ENCODE assay signal across 21 cellular contexts in genomic region chr10:72598769-72599701, GRCh38.
"Had no signal": no experiment of that assay in that cellular context is flagged by ENCODE, and none has a peak within 500 bp of the region (broad histone marks: within the 10 kb centered on the region; RNA-seq: fewer than 3 reads in every experiment).

No MANE protein-coding gene starts in this region.

- ATAC-seq: gastroesophageal sphincter; heart right ventricle; left lung; mucosa of descending colon; naive thymus-derived CD8-positive, alpha-beta T cell had no signal

- H3K27me3 ChIP-seq: brain microvascular endothelial cell, gastroesophageal sphincter, heart right ventricle, left lung, right atrium auricular region had no signal

- DNase-seq: activated CD4-positive, CD25-positive, alpha-beta regulatory T cell treated with anti-CD3 and anti-CD28 coated beads, Interleukin-2, amount 50 U/mL, for 72 hours; activated naive CD4-positive, alpha-beta T cell; activated naive CD8-positive, alpha-beta T cell treated with anti-CD3 and anti-CD28 coated beads, Interleukin-2, amount 10 ng/mL, durations not matched to agents 7 days and 5 days; anterior cingulate cortex; brain microvascular endothelial cell; dermis blood vessel endothelial cell; heart right ventricle; kidney; left lung; mammary epithelial cell; mucosa of descending colon; naive thymus-derived CD8-positive, alpha-beta T cell; occipital lobe; stimulated activated CD4-positive, alpha-beta T cell treated with anti-CD3 and anti-CD28 coated beads, Interleukin-15, amount 100 ng/mL, for 24 hours; stimulated activated CD4-positive, alpha-beta T cell treated with anti-CD3 and anti-CD28 coated beads, Interleukin-4, amount 100 ng/mL, for 4 hours; stimulated activated CD8-positive, alpha-beta memory T cell treated with anti-CD3 and anti-CD28 coated beads, Interleukin-4, amount 100 ng/mL, for 48 hours; stimulated activated naive CD4-positive, alpha-beta T cell treated with Interleukin-2 at 50 U/mL for 16 hours; T-helper 9 cell had no signal

- H3K9me3 ChIP-seq: gastroesophageal sphincter, heart right ventricle, left lung, mucosa of descending colon, right atrium auricular region had no signal

- H3K36me3 ChIP-seq: brain microvascular endothelial cell, left lung, right atrium auricular region had no signal

- H3K27ac ChIP-seq: brain microvascular endothelial cell, gastroesophageal sphincter, heart right ventricle, left lung, right atrium auricular region, skin epidermis had no signal

- H3K4me3 ChIP-seq: gastroesophageal sphincter, heart right ventricle, left lung, mucosa of descending colon, right atrium auricular region, skin epidermis had no signal

- H3K4me1 ChIP-seq: gastroesophageal sphincter, right atrium auricular region had no signal
